Comparison of ENCODE assay signal across 3 cellular contexts in genomic region chr17:6746665-6747064, GRCh38. TPM values are rescaled to one million over a fixed set of nuclear protein-coding genes. Genes with fewer than 3 reads are reported as not detected.
"Had no signal": no experiment of that assay in that cellular context is flagged by ENCODE, and none has a peak within 500 bp of the region (broad histone marks: within the 10 kb centered on the region; RNA-seq: fewer than 3 reads in every experiment).

No MANE protein-coding gene starts in this region.

RNA-seq across cellular contexts. Expression of gene XAF1, which starts 9.2 kb away (rescaled TPM):
- polyA plus RNA-seq: GM23338, H1 had no signal

RNA-seq across cellular contexts. Expression of gene FBXO39, which starts 29.4 kb away (rescaled TPM):
- polyA plus RNA-seq: GM23248, GM23338 had no signal

RNA-seq across cellular contexts. Expression of gene SLC13A5, which starts 33.5 kb away (rescaled TPM):
- polyA plus RNA-seq: GM23248 had no signal
